ENCODE assay signal across 8 cellular contexts in genomic region chr17:49260011-49260921, GRCh38. TPM values are rescaled to one million over a fixed set of nuclear protein-coding genes. Genes with fewer than 3 reads are reported as not detected.
DNase-seq lines count a peak whose midpoint lies in the region; ATAC-seq, FAIRE-seq and TF ChIP-seq lines count a peak whose summit lies in the region.

No MANE protein-coding gene starts in this region.

- H3K27me3 Mint-ChIP-seq in activated T-helper 2 cell treated with anti-CD3 and anti-CD28 coated beads, Interferon-gamma antibody, Interleukin-2, Interleukin-4, amounts not matched to agents 10 μg/mL and 5 μg/mL and 100 μg/mL, durations not matched to agents 14 hours and 24 hours and 36 hours (ENCODE audit: low read depth) = peaks cover 17% of the 10 kb centered on the region
- H3K27me3 Mint-ChIP-seq in natural killer cell treated with Interleukin-12 subunit alpha and Interleukin-12 subunit beta and Interleukin-15 and Interleukin-18, amount 100 ng/mL, for 72 hours = peaks cover 0 to 6% of the 10 kb centered on the region in 2 donors

- H3K4me3 Mint-ChIP-seq in activated T-helper 2 cell treated with anti-CD3 and anti-CD28 coated beads, Interferon-gamma antibody, Interleukin-2, Interleukin-4, amounts not matched to agents 10 μg/mL and 5 μg/mL and 100 μg/mL, durations not matched to agents 14 hours and 24 hours and 36 hours (ENCODE audit: low read depth) = peak overlapping the region; percentile 81
- peak overlapping the region; percentile 73 for H3K4me3 Mint-ChIP-seq in natural killer cell treated with Interleukin-12 subunit alpha and Interleukin-12 subunit beta and Interleukin-15 and Interleukin-18, amount 100 ng/mL, for 72 hours

- peak overlapping the region; percentile 60 for H3K27ac Mint-ChIP-seq in activated T-helper 2 cell treated with anti-CD3 and anti-CD28 coated beads, Interferon-gamma antibody, Interleukin-2, Interleukin-4, amounts not matched to agents 10 μg/mL and 5 μg/mL and 100 μg/mL, durations not matched to agents 14 hours and 24 hours and 36 hours
- peak overlapping the region; percentile 49 to 83 for H3K27ac Mint-ChIP-seq in natural killer cell treated with Interleukin-12 subunit alpha and Interleukin-12 subunit beta and Interleukin-15 and Interleukin-18, amount 100 ng/mL, for 72 hours

- FAIRE-seq in RCC 7860 (lab: Jason Lieb, UNC) = no peak

- peak overlapping the region; percentile 51 for H3K4me3 ChIP-seq in fibroblast of the aortic adventitia (ENCODE audit: low read depth, low read length)

- H3K4me1 Mint-ChIP-seq in activated T-helper 2 cell treated with anti-CD3 and anti-CD28 coated beads, Interferon-gamma antibody, Interleukin-2, Interleukin-4, amounts not matched to agents 10 μg/mL and 5 μg/mL and 100 μg/mL, durations not matched to agents 14 hours and 24 hours and 36 hours (ENCODE audit: low read depth) = peaks cover 11% of the 10 kb centered on the region
- H3K4me1 Mint-ChIP-seq in natural killer cell treated with Interleukin-12 subunit alpha and Interleukin-12 subunit beta and Interleukin-15 and Interleukin-18, amount 100 ng/mL, for 72 hours (ENCODE audit: low read depth in 2 of 2) = peaks cover 7 to 9% of the 10 kb centered on the region in 2 donors

- peak; percentile 88 to 91 for ATAC-seq in natural killer cell treated with Interleukin-12 subunit alpha and Interleukin-12 subunit beta and Interleukin-15 and Interleukin-18, amount 100 ng/mL, for 72 hours
- no peak for ATAC-seq in HG03108 (IDR thresholded peaks at IDR 0.05; ENCODE audit: unreplicated experiment)

- H3K36me3 Mint-ChIP-seq in activated T-helper 2 cell treated with anti-CD3 and anti-CD28 coated beads, Interferon-gamma antibody, Interleukin-2, Interleukin-4, amounts not matched to agents 10 μg/mL and 5 μg/mL and 100 μg/mL, durations not matched to agents 14 hours and 24 hours and 36 hours (ENCODE audit: low read depth) = no peaks in the 10 kb centered on the region
- no peaks in the 10 kb centered on the region for H3K36me3 Mint-ChIP-seq in natural killer cell treated with Interleukin-12 subunit alpha and Interleukin-12 subunit beta and Interleukin-15 and Interleukin-18, amount 100 ng/mL, for 72 hours

- intact Hi-C loops in activated T-helper 2 cell treated with anti-CD3 and anti-CD28 coated beads, Interferon-gamma antibody, Interleukin-2, Interleukin-4, amounts not matched to agents 10 μg/mL and 5 μg/mL and 100 μg/mL, durations not matched to agents 14 hours and 24 hours and 36 hours (cut with micrococcal nuclease) = loop anchor here (2.0 kb wide), 1 partner anchor 29 kb away; the partner anchor contains the start of gene PHOSPHO1

- H3K9me3 Mint-ChIP-seq in activated T-helper 2 cell treated with anti-CD3 and anti-CD28 coated beads, Interferon-gamma antibody, Interleukin-2, Interleukin-4, amounts not matched to agents 10 μg/mL and 5 μg/mL and 100 μg/mL, durations not matched to agents 14 hours and 24 hours and 36 hours = no peaks in the 10 kb centered on the region
- no peaks in the 10 kb centered on the region for H3K9me3 Mint-ChIP-seq in natural killer cell treated with Interleukin-12 subunit alpha and Interleukin-12 subunit beta and Interleukin-15 and Interleukin-18, amount 100 ng/mL, for 72 hours

- DNase-seq in NCI-H82 (lab: John Stamatoyannopoulos, UW) (peak; percentile 59), NCI-H82 treated with DMSO at 0.1 percent for 48 hours (lab: John Stamatoyannopoulos, UW; ENCODE audit: unreplicated experiment) (no peak), RCC 7860 (ENCODE audit: low spot score) (peak; percentile 79), fibroblast of the aortic adventitia (ENCODE audit: low read depth) (peak; percentile 63)
- DNase-seq in activated T-helper 2 cell treated with anti-CD3 and anti-CD28 coated beads, Interferon-gamma antibody, Interleukin-2, Interleukin-4, amounts not matched to agents 10 μg/mL and 5 μg/mL and 100 μg/mL, durations not matched to agents 14 hours and 24 hours and 36 hours (ENCODE audit: low spot score) = peak; percentile 24
- peak; percentile 74 for DNase-seq in natural killer cell treated with Interleukin-12 subunit alpha and Interleukin-12 subunit beta and Interleukin-15 and Interleukin-18, amount 100 ng/mL, for 72 hours (ENCODE audit: low spot score)
- peak; percentile 45 for DNase-seq in stimulated activated naive CD4-positive, alpha-beta T cell treated with Interleukin-2 at 50 U/mL for 16 hours (lab: John Stamatoyannopoulos, UW)

- no peak for TF ChIP-seq CTCF in fibroblast of the aortic adventitia (IDR thresholded peaks at IDR 0.05; ENCODE audit: insufficient read depth, low read length)

RNA-seq across cellular contexts. Expression of gene PHOSPHO1, which starts 29.7 kb away (rescaled TPM):
- total RNA-seq in activated T-helper 2 cell treated with anti-CD3 and anti-CD28 coated beads, Interferon-gamma antibody, Interleukin-2, Interleukin-4, amounts not matched to agents 10 μg/mL and 5 μg/mL and 100 μg/mL, durations not matched to agents 14 hours and 24 hours and 36 hours = not detected in 2 replicates
- 0.09 TPM in 1 of 2 replicates, not detected in the other for total RNA-seq in fibroblast of the aortic adventitia (ENCODE audit: low replicate concordance)
- not detected for total RNA-seq in natural killer cell treated with Interleukin-12 subunit alpha and Interleukin-12 subunit beta and Interleukin-15 and Interleukin-18, amount 100 ng/mL, for 72 hours

RNA-seq across cellular contexts. Expression of gene ABI3, which starts 49.8 kb away (rescaled TPM):
- 28.5 and 30.0 TPM in 2 replicates for total RNA-seq in activated T-helper 2 cell treated with anti-CD3 and anti-CD28 coated beads, Interferon-gamma antibody, Interleukin-2, Interleukin-4, amounts not matched to agents 10 μg/mL and 5 μg/mL and 100 μg/mL, durations not matched to agents 14 hours and 24 hours and 36 hours
- 0.18 TPM in 1 of 2 replicates, not detected in the other for total RNA-seq in fibroblast of the aortic adventitia (ENCODE audit: low replicate concordance)
- 10 to 100 TPM; 26.9 to 54.1 TPM for total RNA-seq in natural killer cell treated with Interleukin-12 subunit alpha and Interleukin-12 subunit beta and Interleukin-15 and Interleukin-18, amount 100 ng/mL, for 72 hours

RNA-seq across cellular contexts. Expression of gene GNGT2, which starts 49.9 kb away (rescaled TPM):
- total RNA-seq in activated T-helper 2 cell treated with anti-CD3 and anti-CD28 coated beads, Interferon-gamma antibody, Interleukin-2, Interleukin-4, amounts not matched to agents 10 μg/mL and 5 μg/mL and 100 μg/mL, durations not matched to agents 14 hours and 24 hours and 36 hours = 16.8 and 17.1 TPM in 2 replicates
- total RNA-seq in fibroblast of the aortic adventitia (ENCODE audit: low replicate concordance) = 0.45 TPM in 1 of 2 replicates, not detected in the other
- 10 to 100 TPM; 15.3 to 19.6 TPM for total RNA-seq in natural killer cell treated with Interleukin-12 subunit alpha and Interleukin-12 subunit beta and Interleukin-15 and Interleukin-18, amount 100 ng/mL, for 72 hours

Comparison
In these comparisons a context has a peak if more than half of its experiments do, and no peak if none do; other contexts are left out.
1. RNA of gene ABI3, which starts 49.8 kb away (total RNA-seq): 26.9 to 54.1 TPM in natural killer cell treated with Interleukin-12 subunit alpha and Interleukin-12 subunit beta and Interleukin-15 and Interleukin-18, amount 100 ng/mL, for 72 hours and 28.5 to 30.0 TPM in activated T-helper 2 cell treated with anti-CD3 and anti-CD28 coated beads, Interferon-gamma antibody, Interleukin-2, Interleukin-4, amounts not matched to agents 10 μg/mL and 5 μg/mL and 100 μg/mL, durations not matched to agents 14 hours and 24 hours and 36 hours; 0.18 TPM in fibroblast of the aortic adventitia; every median in the first group is over 10 times any median in the second.
2. RNA of gene GNGT2, which starts 49.9 kb away (total RNA-seq): 15.3 to 19.6 TPM in natural killer cell treated with Interleukin-12 subunit alpha and Interleukin-12 subunit beta and Interleukin-15 and Interleukin-18, amount 100 ng/mL, for 72 hours and 16.8 to 17.1 TPM in activated T-helper 2 cell treated with anti-CD3 and anti-CD28 coated beads, Interferon-gamma antibody, Interleukin-2, Interleukin-4, amounts not matched to agents 10 μg/mL and 5 μg/mL and 100 μg/mL, durations not matched to agents 14 hours and 24 hours and 36 hours; 0.45 TPM in fibroblast of the aortic adventitia; every median in the first group is over 10 times any median in the second.